In genomic region chr12:64696065-64696741, GRCh38 we compare ENCODE assay signal across 8 cellular contexts.
A peak's percentile ranks its signal among the peaks of the same experiment; 100 is the strongest.
DNase-seq lines count a peak whose midpoint lies in the region; ATAC-seq, FAIRE-seq and TF ChIP-seq lines count a peak whose summit lies in the region.

No MANE protein-coding gene starts in this region.

- no peaks in the 10 kb centered on the region for H3K9me3 ChIP-seq in GM12878 (replicated peaks; ENCODE audit: control insufficient read depth, insufficient read depth, low read length)

- TF ChIP-seq POLR2A in GM12878 (IDR thresholded peaks at IDR 0.05; ENCODE audit: low read depth, low read length) (no peak), lower leg skin (IDR thresholded peaks at IDR 0.05) (no peak)

- 0 out of 2 replicates have a peak, but pooled peaks cover 2% of the 10 kb centered on the region for H3K79me2 ChIP-seq in GM12878 (ENCODE audit: control insufficient read depth, insufficient read depth, low read length)

- H3K4me3 ChIP-seq in GM12878 (no peak overlapping the region), lower leg skin (ENCODE audit: low read depth, poor library complexity, severe bottlenecking) (no peak overlapping the region)

- no peak overlapping the region for H2AFZ ChIP-seq in GM12878 (ENCODE audit: control insufficient read depth, low read depth, low read length)

- RAD21 ChIA-PET in GM12878 (lab: Charles Lee; ENCODE audit: unreplicated experiment): interaction anchor here (1.0 to 5.4 kb wide), 8 partner anchors 13 to 158 kb away, joined by 3 to 103 read pairs (median 8); no protein-coding TSS in a partner anchor

- no peaks in the 10 kb centered on the region for H3K27me3 ChIP-seq in GM12878 (replicated peaks in 1 of 2; ENCODE audit: control insufficient read depth in 2 of 2, insufficient read depth in 2 of 2, low read length in 1 of 2)

- H4K20me1 ChIP-seq in GM12878 (ENCODE audit: control insufficient read depth, insufficient read depth): no peaks in the 10 kb centered on the region

- SMC1A ChIA-PET in GM12878 (lab: Charles Lee; ENCODE audit: uncharacterized antibody, unreplicated experiment): interaction anchor here (0.6 to 8.5 kb wide), 13 partner anchors 15 to 740 kb away, joined by 3 to 139 read pairs (median 4); no protein-coding TSS in a partner anchor

- 0 out of 2 replicates have a peak, but pooled peaks cover 3% of the 10 kb centered on the region for H3K4me1 ChIP-seq in GM12878 (ENCODE audit: control insufficient read depth, insufficient read depth, low read length)

- BruUV-seq in Calu3 (replicated peaks; lab: Mats Ljungman, UMichigan) (no TSS peak), GM12878 (replicated peaks; lab: Mats Ljungman, UMichigan) (no TSS peak)

- 100% methylated on average over 1 of the region's 1 CpG for WGBS in GM12878 (ENCODE audit: insufficient coverage, insufficient replicate concordance, low lambda C conversion rate, missing lambda C conversion rate)
- WGBS in lower leg skin, 2 donors: 36 to 43% methylated on average over 1 of the region's 1 CpG

- no peak overlapping the region for H3K9ac ChIP-seq in GM12878 (ENCODE audit: control insufficient read depth, insufficient read depth, low read length)

- FAIRE-seq in GM12878 (lab: Jason Lieb, UNC): no peak

- no peak overlapping the region for H3K27ac ChIP-seq in GM12878 (ENCODE audit: control insufficient read depth, insufficient read depth)

- CTCF ChIA-PET in Calu3 (lab: Charles Lee): interaction anchor here (0.6 to 3.9 kb wide), 8 partner anchors 11 to 186 kb away, joined by 3 to 23 read pairs (median 6); no protein-coding TSS in a partner anchor
- CTCF ChIA-PET in GM12878 (lab: Yijun Ruan, JAX): interaction anchor here (0.6 to 5.8 kb wide), 17 partner anchors 8 to 221 kb away, joined by 3 to 175 read pairs (median 6); no protein-coding TSS in a partner anchor

- H3K27me3 Mint-ChIP-seq in Calu3 (ENCODE audit: unreplicated experiment): no peaks in the 10 kb centered on the region

- peaks cover 93% of the 10 kb centered on the region for H3K36me3 Mint-ChIP-seq in Calu3 (ENCODE audit: insufficient read depth, unreplicated experiment)

- no peak for DNase-seq in Calu3
- no peak for DNase-seq in GM12878 (ENCODE audit: low read depth, low spot score)
- peak; percentile 25 for DNase-seq in medulla oblongata (ENCODE audit: extremely low spot score)
- DNase-seq in stimulated activated CD8-positive, alpha-beta memory T cell treated with anti-CD3 and anti-CD28 coated beads, Interleukin-4, amount 100 ng/mL, for 48 hours: no peak
- DNase-seq in lower leg skin (ENCODE audit: low spot score in 2 of 2): no peak

- peaks cover 33% of the 10 kb centered on the region for H3K4me1 Mint-ChIP-seq in Calu3 (ENCODE audit: low read depth, unreplicated experiment)

- ATAC-seq in GM12878 (no peak), GM21367 (IDR thresholded peaks at IDR 0.05; ENCODE audit: unreplicated experiment) (no peak), HG02885 (IDR thresholded peaks at IDR 0.05; ENCODE audit: poor library complexity, unreplicated experiment) (no peak)

- peak; percentile 45 for TF ChIP-seq RAD21 in GM12878 (IDR thresholded peaks at IDR 0.05; ENCODE audit: insufficient read depth, low read depth, low read length)

- intact Hi-C loops in Calu3 (cut with micrococcal nuclease; ENCODE audit: unreplicated experiment) (loop anchor here (1.0 kb wide), 1 partner anchor 147 kb away; no protein-coding TSS in a partner anchor), GM12878 (cut with micrococcal nuclease; ENCODE audit: unreplicated experiment) (no loop called here), lower leg skin (cut with DNase I; ENCODE audit: low total_unique reads) (loop anchor here (2.0 kb wide), 1 partner anchor 145 kb away; no protein-coding TSS in a partner anchor)

- TF ChIP-seq EP300 in GM12878 (IDR thresholded peaks at IDR 0.05; ENCODE audit: borderline replicate concordance in 1 of 2, control insufficient read depth in 1 of 2, low read depth in 2 of 2, low read length in 2 of 2): no peak

- H3K36me3 ChIP-seq in GM12878 (ENCODE audit: control insufficient read depth in 2 of 2, insufficient read depth in 2 of 2, low read length in 1 of 2): peaks cover 10 to 17% of the 10 kb centered on the region in 2 experiments; a peak in 3 of 4 replicates

- TF ChIP-seq CTCF in Calu3 (IDR thresholded peaks at IDR 0.05; ENCODE audit: unreplicated experiment): peak; percentile 12
- peak; percentile 62 for TF ChIP-seq CTCF in LNCAP (IDR thresholded peaks at IDR 0.05)
- TF ChIP-seq CTCF in GM12878 (IDR thresholded peaks at IDR 0.05 in 2 of 3, conservative IDR thresholded peaks at IDR 0.05 in 1 of 3; ENCODE audit: control insufficient read depth in 2 of 3, extremely low read depth in 1 of 3, insufficient read depth in 1 of 3, low read depth in 3 of 3, low read length in 3 of 3): peak in 1 of 3 experiments; percentile 40; a peak in 2 of 6 replicates
- no peak for TF ChIP-seq CTCF in lower leg skin (IDR thresholded peaks at IDR 0.05)

- no peak overlapping the region for H3K4me3 Mint-ChIP-seq in Calu3 (ENCODE audit: low read depth, unreplicated experiment)

- no peaks in the 10 kb centered on the region for H3K9me3 Mint-ChIP-seq in Calu3 (ENCODE audit: low read depth, unreplicated experiment)

- no peak overlapping the region for H3K4me2 ChIP-seq in GM12878 (ENCODE audit: control insufficient read depth, insufficient read depth)

- POLR2A ChIA-PET in GM12878 (lab: Charles Lee): interaction anchor here (0.6 to 2.5 kb wide), 4 partner anchors 20 to 86 kb away, joined by 3 to 12 read pairs (median 6); partner anchors contain the start of gene RASSF3

- no peak overlapping the region for H3K27ac Mint-ChIP-seq in Calu3 (ENCODE audit: unreplicated experiment)

- in situ Hi-C loops in GM12878 (cut with MboI): no loop called here

TF ChIP-seq in GM12878, 131 proteins besides CTCF, POLR2A, EP300 and RAD21:
- TF ChIP-seq MEF2A (IDR thresholded peaks at IDR 0.05; ENCODE audit: insufficient read depth, low read depth, low read length) (peak; percentile 62; the same call in 1 of the 2 replicates), SMC3 (IDR thresholded peaks at IDR 0.05; ENCODE audit: borderline replicate concordance, low read length) (peak; percentile 40; the same call in 1 of the 2 replicates), IRF4 (IDR thresholded peaks at IDR 0.05; ENCODE audit: low read depth, low read length) (no peak)

Comparison
In these comparisons a context has a peak if more than half of its experiments do, and no peak if none do; other contexts are left out.
1. CTCF ChIP-seq: peak in Calu3 (single experiment) and LNCAP (single experiment); none in lower leg skin (0 of 3).